In the genomic region with DNA sequence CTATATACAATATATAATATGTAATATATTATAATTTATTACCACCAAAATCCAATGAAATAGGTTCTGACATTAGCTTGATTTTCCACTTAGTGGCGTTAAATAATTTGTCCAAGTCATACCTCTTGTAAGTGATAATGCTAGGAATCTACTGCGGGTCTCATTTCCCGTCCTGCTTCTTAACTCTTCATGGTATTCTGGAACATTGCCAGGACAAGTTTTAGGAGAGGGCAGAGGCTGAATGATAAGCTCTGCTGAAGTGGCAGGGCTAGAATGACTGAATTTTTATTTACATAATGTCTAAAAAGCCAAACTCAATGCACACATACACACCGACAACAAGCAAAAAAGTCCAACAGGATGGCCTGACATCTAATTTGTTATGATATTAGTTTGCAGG, we compare ENCODE assay signal across 16 cellular contexts.
"Had no signal": no experiment of that assay in that cellular context is flagged by ENCODE, and none has a peak within 500 bp of the region (broad histone marks: within the 10 kb centered on the region; RNA-seq: fewer than 3 reads in every experiment).

No MANE protein-coding gene starts in this region.

- H3K9me3 ChIP-seq: ascending aorta, breast epithelium, neutrophil, tibial artery had no signal

- H3K4me1 ChIP-seq: ascending aorta, breast epithelium, foreskin keratinocyte, parathyroid adenoma, tibial artery had no signal

- DNase-seq: activated naive CD4-positive, alpha-beta T cell; activated naive CD8-positive, alpha-beta T cell treated with anti-CD3 and anti-CD28 coated beads, Interleukin-2, amount 50 U/mL, for 24 hours; dermis blood vessel endothelial cell; effector memory CD8-positive, alpha-beta T cell; foreskin keratinocyte; glutamatergic neuron; mesendoderm; natural killer cell; stimulated activated CD4-positive, alpha-beta T cell treated with anti-CD3 and anti-CD28 coated beads, Interleukin-2, amount 100 ng/mL, for 48 hours; stimulated activated naive B cell treated with anti-CD40 and anti-IgM and Interleukin-4, amounts not matched to agents 10 μg/mL and 1 μg/mL and 100 μg/mL, for 72 hours; tibial artery had no signal

- H3K27ac ChIP-seq: ascending aorta, breast epithelium, foreskin keratinocyte, neutrophil, parathyroid adenoma, tibial artery had no signal

- H3K4me3 ChIP-seq: ascending aorta, breast epithelium, tibial artery had no signal

- H3K36me3 ChIP-seq: ascending aorta, breast epithelium, neutrophil, tibial artery had no signal

- H3K27me3 ChIP-seq: ascending aorta, breast epithelium, foreskin keratinocyte, neutrophil, tibial artery had no signal

- ATAC-seq: activated CD4-positive, CD25-positive, alpha-beta regulatory T cell treated with anti-CD3 and anti-CD28 coated beads, Interleukin-2, amount 50 U/mL, for 24 hours; activated naive CD8-positive, alpha-beta T cell treated with anti-CD3 and anti-CD28 coated beads, Interleukin-2, amount 50 U/mL, for 24 hours; effector memory CD8-positive, alpha-beta T cell; foreskin keratinocyte; natural killer cell; stimulated activated naive B cell treated with anti-CD40 and anti-IgM and Interleukin-4, amounts not matched to agents 10 μg/mL and 1 μg/mL and 100 μg/mL, for 72 hours had no signal
